ENCODE assay signal across 13 cellular contexts in the genomic region with DNA sequence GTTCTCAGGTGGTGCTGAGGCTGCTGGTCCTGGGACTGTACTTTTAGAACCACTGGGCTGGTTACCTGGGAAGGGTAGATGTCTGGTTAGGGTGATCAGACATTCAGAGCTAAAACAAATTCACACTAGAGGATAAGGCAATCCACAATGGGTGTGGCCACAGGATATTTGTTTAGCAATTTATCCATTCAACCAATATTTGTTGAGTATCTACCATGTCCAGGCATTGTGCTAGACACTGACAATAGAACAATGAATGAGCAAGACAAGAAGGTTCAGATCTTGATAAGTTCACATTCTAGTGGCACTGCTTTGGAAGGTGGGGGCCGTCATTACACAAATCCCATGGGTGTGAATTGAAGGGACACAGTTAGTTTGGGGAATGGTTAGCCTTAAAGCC.
DNase-seq lines count a peak whose midpoint lies in the region; ATAC-seq and TF ChIP-seq lines count a peak whose summit lies in the region.
"Had no signal": no experiment of that assay in that cellular context is flagged by ENCODE, and none has a peak within 500 bp of the region (broad histone marks: within the 10 kb centered on the region; RNA-seq: fewer than 3 reads in every experiment).

No MANE protein-coding gene starts in this region.

- H3K4me1 ChIP-seq in A673 (ENCODE audit: insufficient read depth, low read length, poor library complexity, severe bottlenecking) (peaks cover 79% of the 10 kb centered on the region), mammary epithelial cell (ENCODE audit: insufficient read depth, low read length) (peaks cover 33% of the 10 kb centered on the region), parathyroid adenoma (peaks cover 21% of the 10 kb centered on the region)
- H3K4me1 ChIP-seq in BLaER1 treated with 17β-estradiol and CSF1 and Interleukin-3, amounts not matched to agents 10 nM and 100 nM, result peaks cover 85 to 99% (median 93%) of the 10 kb centered on the region in 10 experiments

- BruUV-seq in A673 (replicated peaks; lab: Mats Ljungman, UMichigan) (no TSS peak), mammary epithelial cell (replicated peaks; lab: Mats Ljungman, UMichigan) (no TSS peak)

- TF ChIP-seq CTCF in A673 (conservative IDR thresholded peaks at IDR 0.05; ENCODE audit: low read depth, low read length), result no peak
- TF ChIP-seq CTCF in mammary epithelial cell (conservative IDR thresholded peaks at IDR 0.05 in 1 of 2, IDR thresholded peaks at IDR 0.05 in 1 of 2; ENCODE audit: extremely low read depth in 1 of 2, insufficient read depth in 1 of 2, low read depth in 1 of 2, low read length in 2 of 2), result no peak
- no peak for TF ChIP-seq CTCF in parathyroid adenoma (IDR thresholded peaks at IDR 0.05)

- dilution Hi-C loops in mammary epithelial cell (cut with HindIII; ENCODE audit: low sequenced_read_pairs), result no loop called here

- H3K9me3 ChIP-seq in A673 (ENCODE audit: low read depth, low read length, poor library complexity, severe bottlenecking) (no peaks in the 10 kb centered on the region), mammary epithelial cell (replicated peaks; ENCODE audit: insufficient read depth, low read length) (no peaks in the 10 kb centered on the region), parathyroid adenoma (ENCODE audit: control insufficient read depth, low read length) (no peaks in the 10 kb centered on the region)
- H3K9me3 ChIP-seq in BLaER1 treated with 17β-estradiol and CSF1 and Interleukin-3, amounts not matched to agents 10 nM and 100 nM (replicated peaks in 1 of 11), result no peaks in the 10 kb centered on the region

- POLR2A ChIA-PET in A673 (lab: Charles Lee; ENCODE audit: low non-redundant PET), result no interaction called here

- intact Hi-C loops in A673 (cut with micrococcal nuclease; ENCODE audit: unreplicated experiment) (loop anchor here (1.0 kb wide), 1 partner anchor 360 kb away; no protein-coding TSS in a partner anchor), mammary epithelial cell (cut with micrococcal nuclease) (loop anchor here (1.0 kb wide), 2 partner anchors 21 to 69 kb away; no protein-coding TSS in a partner anchor)

- H3K79me2 ChIP-seq in mammary epithelial cell (ENCODE audit: insufficient read depth, low read length), result no peaks in the 10 kb centered on the region
- no peaks in the 10 kb centered on the region for H3K79me2 ChIP-seq in parathyroid adenoma

- H3K36me3 ChIP-seq in A673 (ENCODE audit: insufficient read depth, low read length, poor library complexity, severe bottlenecking), result no peaks in the 10 kb centered on the region
- no peaks in the 10 kb centered on the region for H3K36me3 ChIP-seq in BLaER1 treated with 17β-estradiol and CSF1 and Interleukin-3, amounts not matched to agents 10 nM and 100 nM
- no peaks in the 10 kb centered on the region for H3K36me3 ChIP-seq in mammary epithelial cell (ENCODE audit: insufficient read depth, low read length)
- H3K36me3 ChIP-seq in parathyroid adenoma (ENCODE audit: control insufficient read depth, insufficient read depth, low read length), result no peaks in the 10 kb centered on the region

- peak overlapping the region; percentile 71 for H3K27ac ChIP-seq in A673 (ENCODE audit: low read depth, low read length, poor library complexity, severe bottlenecking)
- peak overlapping the region; percentile 64 to 98 (median 88) for H3K27ac ChIP-seq in BLaER1 treated with 17β-estradiol and CSF1 and Interleukin-3, amounts not matched to agents 10 nM and 100 nM
- no peak overlapping the region for H3K27ac ChIP-seq in mammary epithelial cell (ENCODE audit: insufficient read depth, low read depth, low read length)
- peak overlapping the region; percentile 83 for H3K27ac ChIP-seq in parathyroid adenoma

- H2AFZ ChIP-seq in mammary epithelial cell (ENCODE audit: low read depth, low read length), result peak overlapping the region; percentile 67
- H2AFZ ChIP-seq in parathyroid adenoma, result peak overlapping the region; percentile 67

- peak overlapping the region; percentile 50 to 96 (median 75); a peak in 21 of 22 replicates for H3K4me2 ChIP-seq in BLaER1 treated with 17β-estradiol and CSF1 and Interleukin-3, amounts not matched to agents 10 nM and 100 nM
- no peak overlapping the region for H3K4me2 ChIP-seq in mammary epithelial cell (ENCODE audit: insufficient read depth, low read depth, low read length)
- H3K4me2 ChIP-seq in parathyroid adenoma (ENCODE audit: low read length), result no peak overlapping the region

- 100% methylated on average over 1 of the region's 1 CpG for WGBS in mammary epithelial cell (ENCODE audit: low coverage, missing lambda C conversion rate)

- H3K4me3 ChIP-seq in A673 (ENCODE audit: low read depth, low read length, poor library complexity, severe bottlenecking) (no peak overlapping the region), mammary epithelial cell (replicated peaks in 1 of 3; ENCODE audit: insufficient read depth in 1 of 3, low read depth in 2 of 3, low read length in 3 of 3) (no peak overlapping the region), parathyroid adenoma (ENCODE audit: low read depth, low read length) (no peak overlapping the region)
- no peak overlapping the region for H3K4me3 ChIP-seq in BLaER1 treated with 17β-estradiol and CSF1 and Interleukin-3, amounts not matched to agents 10 nM and 100 nM
- H3K4me3 ChIP-seq: lung had no signal

- CTCF ChIA-PET in A673 (lab: Charles Lee), result interaction anchor here (1.6 to 1.8 kb wide), 3 partner anchors 11 to 359 kb away, joined by 7 to 19 read pairs (median 10); no protein-coding TSS in a partner anchor
- CTCF ChIA-PET in mammary epithelial cell (lab: Charles Lee; ENCODE audit: low non-redundant PET), result no interaction called here

- H3K27me3 ChIP-seq in A673 (replicated peaks; ENCODE audit: insufficient read depth, low read depth, low read length, poor library complexity) (no peaks in the 10 kb centered on the region), mammary epithelial cell (ENCODE audit: insufficient read depth, low read length) (no peaks in the 10 kb centered on the region), parathyroid adenoma (ENCODE audit: control insufficient read depth, insufficient read depth, low read length) (no peaks in the 10 kb centered on the region)
- H3K27me3 ChIP-seq in BLaER1 treated with 17β-estradiol and CSF1 and Interleukin-3, amounts not matched to agents 10 nM and 100 nM, result no peaks in the 10 kb centered on the region

- in situ Hi-C loops in mammary epithelial cell (cut with MboI; ENCODE audit: low sequenced_read_pairs in 2 of 2), result no loop called here

- DNase-seq in A673 (ENCODE audit: low spot score) (no peak), mammary epithelial cell (no peak)
- DNase-seq in stimulated activated CD4-positive, alpha-beta T cell treated with anti-CD3 and anti-CD28 coated beads, Interleukin-1b, Interleukin-23, amount 100 ng/mL, for 48 hours, result no peak
- DNase-seq: C1 segment of cervical spinal cord, cerebellar nuclear complex, DMS79, NCI-H1092, SHP77 had no signal

- no peaks in the 10 kb centered on the region for H4K20me1 ChIP-seq in BLaER1 treated with 17β-estradiol and CSF1 and Interleukin-3, amounts not matched to agents 10 nM and 100 nM
- H4K20me1 ChIP-seq in mammary epithelial cell (ENCODE audit: insufficient read depth, low read length), result no peaks in the 10 kb centered on the region

- peak overlapping the region in 4 of 11 experiments; percentile 50 to 75 (median 67); a peak in 7 of 22 replicates for H3K9ac ChIP-seq in BLaER1 treated with 17β-estradiol and CSF1 and Interleukin-3, amounts not matched to agents 10 nM and 100 nM
- H3K9ac ChIP-seq in mammary epithelial cell (ENCODE audit: insufficient read depth, low read length), result no peak overlapping the region
- H3K9ac ChIP-seq in parathyroid adenoma, result no peak overlapping the region

- ATAC-seq in HG02588 (IDR thresholded peaks at IDR 0.05; ENCODE audit: unreplicated experiment) (no peak), HG03039 (IDR thresholded peaks at IDR 0.05; ENCODE audit: unreplicated experiment) (no peak)

Comparison
In these comparisons a context has a peak if more than half of its experiments do, and no peak if none do; other contexts are left out.
1. H3K4me2 ChIP-seq: peak in BLaER1 treated with 17β-estradiol and CSF1 and Interleukin-3, amounts not matched to agents 10 nM and 100 nM (11 of 11); none in mammary epithelial cell (single experiment) and parathyroid adenoma (single experiment).